ENCODE assay signal across 10 cellular contexts in genomic region chr11:394034-394857, GRCh38. TPM values are rescaled to one million over a fixed set of nuclear protein-coding genes. Genes with fewer than 3 reads are reported as not detected.
DNase-seq lines count a peak whose midpoint lies in the region; FAIRE-seq and TF ChIP-seq lines count a peak whose summit lies in the region.
"Had no signal": no experiment of that assay in that cellular context is flagged by ENCODE, and none has a peak within 500 bp of the region (broad histone marks: within the 10 kb centered on the region; RNA-seq: fewer than 3 reads in every experiment).

TSS of gene PKP3 (plus strand) at chr11:394209. CDS start at chr11:394293, 84 bp downstream.

- intact Hi-C loops in kidney (cut with DNase I): no loop called here

- no peaks in the 10 kb centered on the region for H3K36me3 ChIP-seq in effector memory CD4-positive, alpha-beta T cell (ENCODE audit: control insufficient read depth, insufficient read depth, low read length)
- H3K36me3 ChIP-seq in kidney (ENCODE audit: control insufficient read depth in 1 of 2, insufficient read depth in 2 of 2, low read length in 2 of 2): no peaks in the 10 kb centered on the region
- H3K36me3 ChIP-seq: spleen had no signal

- no peak within 1 kb of the TSS for H3K27ac ChIP-seq in effector memory CD4-positive, alpha-beta T cell (ENCODE audit: insufficient read depth, low read length, poor library complexity, severe bottlenecking)
- H3K27ac ChIP-seq in kidney (ENCODE audit: low read depth in 2 of 2, low read length in 2 of 2): no peak within 1 kb of the TSS
- H3K27ac ChIP-seq: spleen had no signal

- no peaks in the 10 kb centered on the region for H3K9me3 ChIP-seq in effector memory CD4-positive, alpha-beta T cell (ENCODE audit: control insufficient read depth, low read length)
- no peaks in the 10 kb centered on the region for H3K9me3 ChIP-seq in kidney (ENCODE audit: control insufficient read depth in 1 of 2, low read length in 2 of 2)
- H3K9me3 ChIP-seq: spleen had no signal

- H3K4me3 ChIP-seq in AG10803 (ENCODE audit: low read length) (no peak within 1 kb of the TSS), kidney (ENCODE audit: low read length in 2 of 2) (no peak within 1 kb of the TSS)
- no peak within 1 kb of the TSS for H3K4me3 ChIP-seq in effector memory CD4-positive, alpha-beta T cell (ENCODE audit: insufficient read depth, low read depth, low read length, poor library complexity, severe bottlenecking)
- H3K4me3 ChIP-seq: spleen had no signal

- no peak for FAIRE-seq in kidney (lab: Jason Lieb, UNC)
- FAIRE-seq: colon had no signal

- no peaks in the 10 kb centered on the region for H3K27me3 ChIP-seq in effector memory CD4-positive, alpha-beta T cell (replicated peaks; ENCODE audit: control insufficient read depth, insufficient read depth, low read length, poor library complexity, severe bottlenecking)

- no peak within 1 kb of the TSS for H3K9ac ChIP-seq in kidney (ENCODE audit: low read length in 2 of 2)

- TF ChIP-seq CTCF in AG10803 (conservative IDR thresholded peaks at IDR 0.05; ENCODE audit: low read length) (no peak), kidney (IDR thresholded peaks at IDR 0.05; ENCODE audit: borderline replicate concordance, extremely low read depth, insufficient read depth) (no peak), GM10266 (IDR thresholded peaks at IDR 0.05; ENCODE audit: control insufficient read depth, insufficient read depth, low read depth, missing control alignments) (no peak)

- DNase-seq in AG10803 (ENCODE audit: low read depth) (peak; percentile 26), M059J (ENCODE audit: low read depth) (peak; percentile 76), dermis blood vessel endothelial cell (peak; percentile 51), mucosa of gallbladder (ENCODE audit: low spot score) (peak; percentile 73), T-helper 1 cell (no peak), kidney (no peak), GM10266 (ENCODE audit: extremely low spot score) (no peak)
- DNase-seq in effector memory CD4-positive, alpha-beta T cell: no peak
- DNase-seq: spleen had no signal

- peaks cover 11% of the 10 kb centered on the region for H3K4me1 ChIP-seq in effector memory CD4-positive, alpha-beta T cell (ENCODE audit: control insufficient read depth, insufficient read depth, low read length, poor library complexity, severe bottlenecking)
- no peaks in the 10 kb centered on the region for H3K4me1 ChIP-seq in kidney (ENCODE audit: control insufficient read depth in 1 of 2, insufficient read depth in 1 of 2, low read depth in 1 of 2, low read length in 2 of 2)

RNA-seq across cellular contexts. Expression of gene PKP3, which starts in this region (rescaled TPM):
- total RNA-seq in M059J (2014; rRNA removed; shearing (Covaris generic)): 7.9 and 10.6 TPM in 2 replicates
- total RNA-seq in dermis blood vessel endothelial cell (0.09 and 0.68 TPM in 2 replicates), mucosa of gallbladder (70.8 TPM), kidney (3.6 TPM)
- 1.9 TPM for polyA plus RNA-seq in kidney (ENCODE audit: insufficient read depth, low read depth, low replicate concordance)

Comparison
In these comparisons a context has a peak if more than half of its experiments do, and no peak if none do; other contexts are left out.
1. Peak in DNase-seq in dermis blood vessel endothelial cell; RNA of the gene not detected or under 1 TPM.
2. DNase-seq: peak in AG10803 (single experiment), M059J (single experiment) and mucosa of gallbladder (single experiment); none in T-helper 1 cell (0 of 5), effector memory CD4-positive, alpha-beta T cell (0 of 3), kidney (single experiment) and GM10266 (single experiment).